9 cellular contexts compared by ENCODE assay signal in the genomic region with DNA sequence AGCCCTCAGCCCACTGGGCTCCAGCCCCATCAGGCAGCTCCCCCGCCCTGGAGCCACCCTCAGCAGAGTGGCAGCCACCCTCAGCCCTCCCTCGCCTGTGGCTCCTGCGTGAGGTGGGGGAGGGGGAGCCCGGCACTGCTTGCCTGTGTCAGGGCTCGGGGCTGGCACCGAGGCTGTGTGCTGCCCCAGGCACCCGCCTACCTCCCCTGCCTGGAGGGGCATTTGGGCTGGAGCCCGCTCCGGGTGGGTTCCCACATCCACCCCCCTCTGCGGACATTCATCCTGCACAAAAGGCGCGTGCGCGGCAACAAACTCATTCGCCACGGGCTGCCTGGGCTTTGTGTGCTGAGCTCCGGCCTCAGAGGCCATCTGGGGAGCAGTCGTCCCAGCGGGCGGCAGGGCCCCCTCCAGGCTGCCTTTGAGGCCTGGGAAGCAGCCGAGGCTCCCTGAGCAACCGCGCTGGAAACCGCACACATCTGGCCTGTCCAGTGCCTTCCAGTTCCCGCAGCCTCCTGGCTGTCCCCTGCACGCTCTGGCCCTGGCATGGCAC. TPM values are rescaled to one million over a fixed set of nuclear protein-coding genes. Genes with fewer than 3 reads are reported as not detected.
DNase-seq lines count a peak whose midpoint lies in the region; ATAC-seq and TF ChIP-seq lines count a peak whose summit lies in the region.
"Had no signal": no experiment of that assay in that cellular context is flagged by ENCODE, and none has a peak within 500 bp of the region (broad histone marks: within the 10 kb centered on the region; RNA-seq: fewer than 3 reads in every experiment).

No MANE protein-coding gene starts in this region.

- peaks cover 0 to 2% of the 10 kb centered on the region in 2 donors for H3K27me3 Mint-ChIP-seq in T-cell

- H3K4me1 ChIP-seq in breast epithelium: peaks cover 27% of the 10 kb centered on the region in 2 donors

- no peaks in the 10 kb centered on the region for H3K9me3 Mint-ChIP-seq in T-cell

- H3K4me1 Mint-ChIP-seq in T-cell: peaks cover 13 to 33% (median 32%) of the 10 kb centered on the region in 3 donors

- no peaks in the 10 kb centered on the region for H3K9me3 ChIP-seq in breast epithelium

- peak overlapping the region in 1 of 2 donors; percentile 34 for H3K27ac Mint-ChIP-seq in T-cell

- H3K4me3 ChIP-seq in AG10803 (ENCODE audit: low read length) (no peak overlapping the region), breast epithelium (peak overlapping the region in 1 of 3 donors; percentile 46)

- CTCF ChIA-PET in T-cell (lab: Charles Lee): no interaction called here

- intact Hi-C loops in breast epithelium (cut with DNase I; ENCODE audit: low total_unique reads): no loop called here

- no peak for ATAC-seq in T-cell (replicated peaks in 1 of 4)
- ATAC-seq in HG03135 (IDR thresholded peaks at IDR 0.05; ENCODE audit: unreplicated experiment): no peak
- ATAC-seq in HG02938 (IDR thresholded peaks at IDR 0.05; ENCODE audit: unreplicated experiment): no peak
- no peak for ATAC-seq in HG02970 (IDR thresholded peaks at IDR 0.05; ENCODE audit: low FRiP score, unreplicated experiment)

- H3K36me3 Mint-ChIP-seq in T-cell: no peaks in the 10 kb centered on the region

- DNase-seq in AG10803 (ENCODE audit: low read depth): peak; percentile 45
- peak; percentile 43 for DNase-seq in COR-L47 (lab: John Stamatoyannopoulos, UW)
- DNase-seq in T-cell: peak in 31 of 34 experiments; percentile 38 to 75 (median 62)
- peak; percentile 54 for DNase-seq in hepatic stellate cell (ENCODE audit: low spot score)
- DNase-seq in breast epithelium (ENCODE audit: low spot score in 2 of 2): no peak
- DNase-seq: NCI-H774 had no signal

- H3K27me3 ChIP-seq in breast epithelium: peaks cover 5 to 15% of the 10 kb centered on the region in 2 donors

- H3K36me3 ChIP-seq in breast epithelium: no peaks in the 10 kb centered on the region

- no peak for TF ChIP-seq POLR2A in breast epithelium (IDR thresholded peaks at IDR 0.05)

- POLR2A ChIA-PET in T-cell (lab: Charles Lee): interaction anchor here in 1 of 2 donors (0.6 kb wide), 1 partner anchor 410 kb away, joined by 5 read pairs; no protein-coding TSS in a partner anchor

- no peak overlapping the region for H3K27ac ChIP-seq in breast epithelium

- H3K4me3 Mint-ChIP-seq in T-cell: peak overlapping the region in 1 of 3 donors; percentile 50

- no peak for TF ChIP-seq CTCF in AG10803 (conservative IDR thresholded peaks at IDR 0.05; ENCODE audit: low read length)
- no peak for TF ChIP-seq CTCF in breast epithelium (IDR thresholded peaks at IDR 0.05)

RNA-seq across cellular contexts. Expression of a gene that starts 12.6 kb away (rescaled TPM):
- total RNA-seq in T-cell: 100 to 1,000 TPM; 163 to 214 (median 211) TPM
- total RNA-seq in breast epithelium: 10 to 100 TPM; 55.8 to 75.8 (median 67.8) TPM

RNA-seq across cellular contexts. Expression of a gene that starts 13.6 kb away (rescaled TPM):
- total RNA-seq in T-cell (not detected), breast epithelium (not detected)

RNA-seq across cellular contexts. Expression of a gene that starts 17.2 kb away (rescaled TPM):
- total RNA-seq in T-cell (100 to 1,000 TPM in 3 of 5 donors, 10 to 100 TPM in 2; 51.0 to 128 (median 119) TPM), breast epithelium (10 to 100 TPM; 16.5 to 32.8 (median 31.3) TPM)

RNA-seq across cellular contexts. Expression of a gene that starts 43.0 kb away (rescaled TPM):
- total RNA-seq in T-cell (10 to 100 TPM; 17.3 to 37.6 (median 35.3) TPM), breast epithelium (10 to 100 TPM in 2 of 3 donors, 1 to 10 TPM in 1; 4.8 to 15.8 (median 14.4) TPM)

Comparison
In these comparisons a context has a peak if more than half of its experiments do, and no peak if none do; other contexts are left out.
1. DNase-seq: peak in AG10803 (single experiment), COR-L47 (single experiment), T-cell (31 of 34) and hepatic stellate cell (single experiment); none in breast epithelium (0 of 2).